Comparison of ENCODE assay signal across 22 cellular contexts in genomic region chr14:43778956-43779639, GRCh38.
"Had no signal": no experiment of that assay in that cellular context is flagged by ENCODE, and none has a peak within 500 bp of the region (broad histone marks: within the 10 kb centered on the region; RNA-seq: fewer than 3 reads in every experiment).

No MANE protein-coding gene starts in this region.

- ATAC-seq: activated CD4-positive, alpha-beta T cell treated with anti-CD3 and anti-CD28 coated beads for 36 hours; activated T-cell treated with anti-CD3 and anti-CD28 coated beads, Interleukin-2, amount 50 U/mL, for 4 hours; gastrocnemius medialis; naive thymus-derived CD4-positive, alpha-beta T cell; stimulated activated naive CD8-positive, alpha-beta T cell treated with anti-CD3 and anti-CD28 coated beads, Interleukin-15, Interleukin-2, amounts not matched to agents 100 U/mL and 50 U/mL, for 24 hours had no signal

- DNase-seq: activated B cell treated with CpG ODN at 0.5 μM for 24 hours; activated CD4-positive, alpha-beta T cell treated with anti-CD3 and anti-CD28 coated beads for 36 hours; activated CD4-positive, alpha-beta T cell treated with anti-CD3 and anti-CD28 coated beads, Interleukin-2, amount 50 U/mL, for 4 hours; activated CD8-positive, alpha-beta memory T cell treated with anti-CD3 and anti-CD28 coated beads for 24 hours; activated CD8-positive, alpha-beta memory T cell treated with anti-CD3 and anti-CD28 coated beads, Interleukin-2, amount 50 U/mL, for 4 hours; activated naive CD4-positive, alpha-beta T cell treated with anti-CD3 and anti-CD28 coated beads for 36 hours; activated T-cell treated with anti-CD3 and anti-CD28 coated beads, Interleukin-2, amount 50 U/mL, for 4 hours; amygdala; cerebellar nuclear complex; gastrocnemius medialis; naive thymus-derived CD4-positive, alpha-beta T cell; occipital lobe; posterior cingulate gyrus; spleen; stimulated activated CD4-positive, alpha-beta T cell treated with anti-CD3 and anti-CD28 coated beads, Interleukin-4, amount 100 ng/mL, for 24 hours; stimulated activated naive CD8-positive, alpha-beta T cell treated with anti-CD3 and anti-CD28 coated beads, Interleukin-15, Interleukin-2, amounts not matched to agents 100 U/mL and 50 U/mL, for 24 hours; substantia nigra; T1000; thyroid gland had no signal

- H3K4me1 ChIP-seq: esophagus muscularis mucosa, gastrocnemius medialis, spleen, thyroid gland had no signal

- H3K27ac ChIP-seq: coronary artery, esophagus muscularis mucosa, gastrocnemius medialis, spleen, thyroid gland had no signal

- H3K36me3 ChIP-seq: esophagus muscularis mucosa, gastrocnemius medialis, spleen, thyroid gland had no signal

- H3K9me3 ChIP-seq: gastrocnemius medialis, thyroid gland had no signal

- H3K27me3 ChIP-seq: esophagus muscularis mucosa, gastrocnemius medialis, spleen, thyroid gland had no signal

- H3K4me3 ChIP-seq: coronary artery, esophagus muscularis mucosa, gastrocnemius medialis, lung, spleen, thyroid gland had no signal
